8 cellular contexts compared by ENCODE assay signal in the genomic region with DNA sequence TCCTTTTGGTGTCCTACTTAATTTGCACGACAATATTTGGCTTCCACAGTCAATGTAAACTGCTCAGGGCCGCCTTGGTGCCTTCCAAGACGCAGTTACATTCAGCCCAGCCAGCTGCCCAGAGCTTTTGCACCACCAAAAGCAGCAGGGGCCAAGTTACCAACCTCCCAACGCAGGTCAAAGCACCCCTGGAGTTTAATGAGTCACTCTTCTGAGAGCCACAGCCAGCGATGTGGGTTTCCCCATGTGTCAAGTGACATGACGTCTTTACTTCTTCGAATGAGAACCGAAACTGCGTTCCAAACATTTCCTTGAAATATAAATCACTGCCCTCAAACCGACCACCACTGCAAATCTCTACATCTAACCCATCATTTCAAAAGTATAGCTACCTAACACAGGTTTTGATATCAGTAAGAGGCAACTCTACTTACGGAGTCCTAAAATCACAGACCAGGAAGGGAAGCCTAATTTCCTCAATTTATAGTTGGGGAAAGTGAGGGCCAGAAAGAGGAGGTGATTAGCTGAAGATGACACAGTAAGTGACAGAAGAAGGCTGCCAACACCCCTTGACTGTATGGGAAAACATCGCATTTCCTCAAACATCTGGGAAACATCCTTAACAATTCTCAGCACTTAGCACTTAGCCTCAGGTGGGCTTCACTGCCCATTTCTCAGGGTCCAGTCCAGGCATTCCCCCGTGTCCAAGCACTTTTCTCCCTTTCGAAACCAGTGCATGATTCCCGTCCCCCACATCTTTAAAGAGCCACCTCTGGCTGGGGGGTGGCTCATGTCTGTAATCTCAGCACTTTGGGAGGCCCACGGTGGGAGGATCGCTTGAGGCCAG. TPM values are rescaled to one million over a fixed set of nuclear protein-coding genes. Genes with fewer than 3 reads are reported as not detected.
DNase-seq lines count a peak whose midpoint lies in the region; ATAC-seq and TF ChIP-seq lines count a peak whose summit lies in the region.

No MANE protein-coding gene starts in this region.

- peaks cover 26% of the 10 kb centered on the region for H3K27me3 Mint-ChIP-seq in activated naive CD4-positive, alpha-beta T cell treated with anti-CD3 and anti-CD28 coated beads for 36 hours (ENCODE audit: low read depth)

- H3K9me3 Mint-ChIP-seq in activated naive CD4-positive, alpha-beta T cell treated with anti-CD3 and anti-CD28 coated beads for 36 hours, result no peaks in the 10 kb centered on the region

- DNase-seq in A172 (ENCODE audit: low spot score), result peak; percentile 99
- DNase-seq in Peyer's patch, result peak in 2 of 3 donors; percentile 60 to 64
- DNase-seq in activated naive CD4-positive, alpha-beta T cell treated with anti-CD3 and anti-CD28 coated beads for 36 hours, result peak; percentile 86
- DNase-seq in islet precursor cell, result peak; percentile 76
- DNase-seq in stimulated activated CD4-positive, alpha-beta T cell treated with anti-CD3 and anti-CD28 coated beads, TNF-alpha, amount 100 ng/mL, for 24 hours (ENCODE audit: low read depth in 3 of 3), result peak in 2 of 3 experiments; percentile 42 to 59
- DNase-seq in NCI-H524 (lab: John Stamatoyannopoulos, UW), result no peak

- H3K9me3 ChIP-seq in Peyer's patch, result no peaks in the 10 kb centered on the region

- peak; percentile 98 for ATAC-seq in GM19025 (IDR thresholded peaks at IDR 0.05; ENCODE audit: low read depth, unreplicated experiment)
- ATAC-seq in HG03064 (IDR thresholded peaks at IDR 0.05; ENCODE audit: low read depth, unreplicated experiment), result peak; percentile 96

- peaks cover 84% of the 10 kb centered on the region for H3K4me1 Mint-ChIP-seq in activated naive CD4-positive, alpha-beta T cell treated with anti-CD3 and anti-CD28 coated beads for 36 hours (ENCODE audit: low read depth)

- CTCF ChIA-PET in activated naive CD4-positive, alpha-beta T cell treated with anti-CD3 and anti-CD28 coated beads for 36 hours (lab: Charles Lee), result interaction anchor here (0.5 to 1.4 kb wide), 4 partner anchors 21 to 206 kb away, joined by 3 to 4 read pairs (median 4); no protein-coding TSS in a partner anchor

- no peak for TF ChIP-seq CTCF in Peyer's patch (IDR thresholded peaks at IDR 0.05)

- H3K27me3 ChIP-seq in Peyer's patch, result no peaks in the 10 kb centered on the region

- peak overlapping the region; percentile 26 for H3K4me3 Mint-ChIP-seq in activated naive CD4-positive, alpha-beta T cell treated with anti-CD3 and anti-CD28 coated beads for 36 hours

- no peak for TF ChIP-seq POLR2A in Peyer's patch (IDR thresholded peaks at IDR 0.05)

- H3K4me3 ChIP-seq in Peyer's patch, result no peak overlapping the region

- intact Hi-C loops in activated naive CD4-positive, alpha-beta T cell treated with anti-CD3 and anti-CD28 coated beads for 36 hours (cut with micrococcal nuclease), result loop anchor here (1.0 to 10.0 kb wide), 9 partner anchors 24 to 1412 kb away; partner anchors contain the start of genes HES1 and MB21D2

- peaks cover 0 to 30% (median 0%) of the 10 kb centered on the region in 4 donors for H3K4me1 ChIP-seq in Peyer's patch

- H3K36me3 Mint-ChIP-seq in activated naive CD4-positive, alpha-beta T cell treated with anti-CD3 and anti-CD28 coated beads for 36 hours (ENCODE audit: low read depth), result no peaks in the 10 kb centered on the region

- H3K36me3 ChIP-seq in Peyer's patch, result no peaks in the 10 kb centered on the region

- peak overlapping the region in 2 of 4 donors; percentile 0 to 52 for H3K27ac ChIP-seq in Peyer's patch

- peak overlapping the region; percentile 77 for H3K27ac Mint-ChIP-seq in activated naive CD4-positive, alpha-beta T cell treated with anti-CD3 and anti-CD28 coated beads for 36 hours

RNA-seq across cellular contexts. Expression of gene MB21D2, which starts 24.5 kb away (rescaled TPM):
- total RNA-seq in A172 (2014; rRNA removed; shearing (Covaris generic)), result 85.0 and 99.1 TPM in 2 replicates
- total RNA-seq in Peyer's patch, result 10 to 100 TPM in 2 of 4 donors, 1 to 10 TPM in 2; 6.6 to 16.6 (median 13.0) TPM
- 1 to 10 TPM; 6.4 to 6.5 TPM for total RNA-seq in activated naive CD4-positive, alpha-beta T cell treated with anti-CD3 and anti-CD28 coated beads for 36 hours

Comparison
In these comparisons a context has a peak if more than half of its experiments do, and no peak if none do; other contexts are left out.
1. DNase-seq: peak in A172 (single experiment), Peyer's patch (2 of 3), activated naive CD4-positive, alpha-beta T cell treated with anti-CD3 and anti-CD28 coated beads for 36 hours (single experiment), islet precursor cell (single experiment) and stimulated activated CD4-positive, alpha-beta T cell treated with anti-CD3 and anti-CD28 coated beads, TNF-alpha, amount 100 ng/mL, for 24 hours (2 of 3); none in NCI-H524 (0 of 2).